In the genomic region with DNA sequence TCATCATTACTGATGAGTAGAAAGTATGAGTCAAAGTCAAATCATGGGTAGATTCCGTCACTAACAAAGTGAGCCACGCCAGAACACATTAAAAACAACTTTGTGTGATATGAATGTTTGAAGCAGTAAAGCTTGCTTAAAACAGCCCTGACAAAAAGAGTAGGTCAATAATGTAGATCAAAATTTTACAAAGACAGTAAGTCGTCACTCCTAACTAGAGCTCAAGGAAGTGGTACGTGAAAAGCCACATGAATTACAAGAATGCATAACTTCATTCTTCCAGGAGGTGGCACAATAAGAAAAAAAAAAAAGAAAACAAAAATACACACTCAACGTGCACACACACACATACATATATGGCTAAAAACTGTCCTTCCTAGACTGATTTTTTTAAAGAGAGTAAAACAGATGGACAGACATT, we compare ENCODE assay signal across 8 cellular contexts.
DNase-seq lines count a peak whose midpoint lies in the region; ATAC-seq, FAIRE-seq and TF ChIP-seq lines count a peak whose summit lies in the region.

No MANE protein-coding gene starts in this region.

- TF ChIP-seq EP300 in gastroesophageal sphincter (IDR thresholded peaks at IDR 0.05), result no peak

- no peaks in the 10 kb centered on the region for H3K27me3 Mint-ChIP-seq in osteocyte (ENCODE audit: unreplicated experiment)

- WGBS in gastroesophageal sphincter (ENCODE audit: low coverage in 1 of 2), 2 donors, result 37 to 61% methylated on average over 3 to 5 of the region's 5 CpGs

- peaks cover 0 to 29% of the 10 kb centered on the region in 2 donors for H3K36me3 ChIP-seq in gastroesophageal sphincter

- H3K4me1 Mint-ChIP-seq in osteocyte (ENCODE audit: unreplicated experiment), result peaks cover 57% of the 10 kb centered on the region

- no peak for TF ChIP-seq POLR2A in gastroesophageal sphincter (IDR thresholded peaks at IDR 0.05)

- TF ChIP-seq CTCF in D721Med (IDR thresholded peaks at IDR 0.05; ENCODE audit: insufficient read depth, missing control alignments), result peak; percentile 54
- TF ChIP-seq CTCF in osteocyte (IDR thresholded peaks at IDR 0.05), result peak; percentile 50
- no peak for TF ChIP-seq CTCF in gastroesophageal sphincter (IDR thresholded peaks at IDR 0.05)

- H3K9me3 Mint-ChIP-seq in osteocyte (ENCODE audit: unreplicated experiment), result no peaks in the 10 kb centered on the region

- no peak overlapping the region for H3K27ac ChIP-seq in gastroesophageal sphincter

- no peak overlapping the region for H3K4me3 ChIP-seq in gastroesophageal sphincter

- H3K36me3 Mint-ChIP-seq in osteocyte (ENCODE audit: unreplicated experiment), result peaks cover 25% of the 10 kb centered on the region

- H3K9me3 ChIP-seq in gastroesophageal sphincter, result no peaks in the 10 kb centered on the region

- ATAC-seq in GM18873 (IDR thresholded peaks at IDR 0.05; ENCODE audit: low FRiP score, unreplicated experiment) (peak; percentile 91), HG03097 (IDR thresholded peaks at IDR 0.05; ENCODE audit: low FRiP score, unreplicated experiment) (peak; percentile 72), gastroesophageal sphincter (no peak)

- no peaks in the 10 kb centered on the region for H3K27me3 ChIP-seq in gastroesophageal sphincter

- no peaks in the 10 kb centered on the region for H3K4me1 ChIP-seq in gastroesophageal sphincter

- FAIRE-seq in D721Med (lab: Jason Lieb, UNC) (peak; percentile 60), colon (lab: Jason Lieb, UNC) (peak; percentile 96)

- DNase-seq in D721Med (ENCODE audit: insufficient read length, low spot score) (no peak), OCI-M1 (lab: John Stamatoyannopoulos, UW) (peak; percentile 86), osteocyte (ENCODE audit: extremely low spot score, unreplicated experiment) (no peak), GM19238 (ENCODE audit: insufficient read length, low spot score) (no peak)

- H3K4me3 Mint-ChIP-seq in osteocyte (ENCODE audit: unreplicated experiment), result peak overlapping the region; percentile 31

- peak overlapping the region; percentile 90 for H3K27ac Mint-ChIP-seq in osteocyte (ENCODE audit: unreplicated experiment)

Comparison
In these comparisons a context has a peak if more than half of its experiments do, and no peak if none do; other contexts are left out.
1. CTCF ChIP-seq: peak in D721Med (single experiment) and osteocyte (single experiment); none in gastroesophageal sphincter (0 of 4).